2 cellular contexts compared by ENCODE assay signal in genomic region chr6:29165571-29165970, GRCh38. TPM values are rescaled to one million over a fixed set of nuclear protein-coding genes. Genes with fewer than 3 reads are reported as not detected.
"Had no signal": no experiment of that assay in that cellular context is flagged by ENCODE, and none has a peak within 500 bp of the region (broad histone marks: within the 10 kb centered on the region; RNA-seq: fewer than 3 reads in every experiment).

No MANE protein-coding gene starts in this region.

RNA-seq across cellular contexts. Expression of gene OR2J2, which starts 5.1 kb away (rescaled TPM):
- total RNA-seq: G401, GM12878 had no signal
- polyA plus RNA-seq: GM12878 had no signal

RNA-seq across cellular contexts. Expression of gene OR2J3, which starts 57.7 kb away (rescaled TPM):
- total RNA-seq: G401, GM12878 had no signal
- polyA plus RNA-seq: GM12878 had no signal
